Comparison of ENCODE assay signal across 14 cellular contexts in genomic region chrX:13064599-13065143, GRCh38. TPM values are rescaled to one million over a fixed set of nuclear protein-coding genes. Genes with fewer than 3 reads are reported as not detected.
DNase-seq lines count a peak whose midpoint lies in the region; ATAC-seq and TF ChIP-seq lines count a peak whose summit lies in the region.
"Had no signal": no experiment of that assay in that cellular context is flagged by ENCODE, and none has a peak within 500 bp of the region (broad histone marks: within the 10 kb centered on the region; RNA-seq: fewer than 3 reads in every experiment).

No MANE protein-coding gene starts in this region.

- WGBS in heart right ventricle, 2 donors, result 51 to 65% methylated on average over 2 of the region's 2 CpGs

- peaks cover 31% of the 10 kb centered on the region for H3K4me1 Mint-ChIP-seq in stimulated activated naive CD8-positive, alpha-beta T cell treated with anti-CD3 and anti-CD28 coated beads, Interleukin-15, amount 100 ng/mL, for 72 hours

- no peaks in the 10 kb centered on the region for H3K27me3 Mint-ChIP-seq in stimulated activated naive CD8-positive, alpha-beta T cell treated with anti-CD3 and anti-CD28 coated beads, Interleukin-15, amount 100 ng/mL, for 72 hours

- peaks cover 13 to 27% of the 10 kb centered on the region in 2 donors for H3K9me3 Mint-ChIP-seq in stimulated activated naive CD8-positive, alpha-beta T cell treated with anti-CD3 and anti-CD28 coated beads, Interleukin-15, amount 100 ng/mL, for 72 hours

- no peaks in the 10 kb centered on the region for H3K36me3 ChIP-seq in heart right ventricle
- H3K36me3 ChIP-seq in ascending aorta, result no peaks in the 10 kb centered on the region
- H3K36me3 ChIP-seq: pancreas, SJCRH30 had no signal

- H3K27ac Mint-ChIP-seq in stimulated activated naive CD8-positive, alpha-beta T cell treated with anti-CD3 and anti-CD28 coated beads, Interleukin-15, amount 100 ng/mL, for 72 hours, result no peak overlapping the region

- H3K4me3 ChIP-seq in heart right ventricle (no peak overlapping the region), ascending aorta (no peak overlapping the region)
- H3K4me3 ChIP-seq: pancreas, SJCRH30 had no signal

- peaks cover 0 to 11% (median 0%) of the 10 kb centered on the region in 9 donors for H3K4me1 ChIP-seq in heart right ventricle
- no peaks in the 10 kb centered on the region for H3K4me1 ChIP-seq in ascending aorta

- H3K27ac ChIP-seq in VCaP, result peak overlapping the region; percentile 40
- H3K27ac ChIP-seq in heart right ventricle, result no peak overlapping the region
- no peak overlapping the region for H3K27ac ChIP-seq in ascending aorta
- H3K27ac ChIP-seq: pancreas, SJCRH30 had no signal

- H3K27me3 ChIP-seq in heart right ventricle (peaks cover 0 to 20% (median 0%) of the 10 kb centered on the region in 7 donors), ascending aorta (no peaks in the 10 kb centered on the region)
- H3K27me3 ChIP-seq: pancreas, SJCRH30 had no signal

- intact Hi-C loops in heart right ventricle (cut with DNase I), result no loop called here
- intact Hi-C loops in ascending aorta (cut with DNase I), result no loop called here

- TF ChIP-seq CTCF in VCaP (conservative IDR thresholded peaks at IDR 0.05) (no peak), heart right ventricle (IDR thresholded peaks at IDR 0.05) (no peak), ascending aorta (IDR thresholded peaks at IDR 0.05) (no peak)

- DNase-seq in SIG-M5 treated with dmso at 0.1 percent for 504 hours (lab: John Stamatoyannopoulos, UW; ENCODE audit: unreplicated experiment) (peak; percentile 49), SIG-M5 (lab: John Stamatoyannopoulos, UW) (no peak), heart right ventricle (no peak), LoVo (ENCODE audit: low spot score) (no peak), ascending aorta (ENCODE audit: low spot score in 2 of 2) (no peak), DMS79 treated with DMSO at 0.1 percent for 48 hours (lab: John Stamatoyannopoulos, UW) (no peak)
- no peak for DNase-seq in stimulated activated naive CD8-positive, alpha-beta T cell treated with anti-CD3 and anti-CD28 coated beads, Interleukin-15, amount 100 ng/mL, for 72 hours
- DNase-seq: activated CD4-positive, CD25-positive, alpha-beta regulatory T cell treated with anti-CD3 and anti-CD28 coated beads, Interleukin-2, amount 50 U/mL, for 72 hours; activated naive CD4-positive, alpha-beta T cell treated with anti-CD3 and anti-CD28 coated beads, Interleukin-2, amount 50 U/mL, for 16 hours; NCI-H526; pancreas; SJCRH30 had no signal

- peak in 5 of 8 donors; percentile 12 to 88 (median 64) for ATAC-seq in heart right ventricle
- peak; percentile 60 for ATAC-seq in stimulated activated naive CD8-positive, alpha-beta T cell treated with anti-CD3 and anti-CD28 coated beads, Interleukin-15, amount 100 ng/mL, for 72 hours

- H3K9me3 ChIP-seq in heart right ventricle, result peaks cover 0 to 33% (median under 1%) of the 10 kb centered on the region in 11 donors
- H3K9me3 ChIP-seq in ascending aorta, result peaks cover 0 to 8% of the 10 kb centered on the region in 2 donors
- H3K9me3 ChIP-seq: pancreas had no signal

- H3K4me3 Mint-ChIP-seq in stimulated activated naive CD8-positive, alpha-beta T cell treated with anti-CD3 and anti-CD28 coated beads, Interleukin-15, amount 100 ng/mL, for 72 hours, result no peak overlapping the region

RNA-seq across cellular contexts. Expression of gene FAM9C, which starts 20.3 kb away (rescaled TPM):
- total RNA-seq in heart right ventricle, result under 1 TPM in 6 of 10 donors, not detected in 4; 0.07 to 1.00 (median 0.29) TPM
- polyA plus RNA-seq in heart right ventricle, result not detected
- not detected for total RNA-seq in ascending aorta
- total RNA-seq: pancreas had no signal
- polyA plus RNA-seq: keratinocyte, pancreas had no signal
